16 cellular contexts compared by ENCODE assay signal in genomic region chr3:111863942-111864341, GRCh38. TPM values are rescaled to one million over a fixed set of nuclear protein-coding genes. Genes with fewer than 3 reads are reported as not detected.
DNase-seq lines count a peak whose midpoint lies in the region; ATAC-seq and TF ChIP-seq lines count a peak whose summit lies in the region.
"Had no signal": no experiment of that assay in that cellular context is flagged by ENCODE, and none has a peak within 500 bp of the region (broad histone marks: within the 10 kb centered on the region; RNA-seq: fewer than 3 reads in every experiment).

No MANE protein-coding gene starts in this region.

- in situ Hi-C loops in brain microvascular endothelial cell (cut with HindIII; ENCODE audit: low pct_ligation_motif_present, low sequenced_read_pairs) (loop anchor here (10.0 kb wide), 1 partner anchor 149 kb away; no protein-coding TSS in a partner anchor), transverse colon (cut with MboI; ENCODE audit: low pct_ligation_motif_present in 1 of 4, low pct_unique_long_range_greater_than_20kb in 1 of 4, low sequenced_read_pairs in 3 of 4) (loop anchor here in 1 of 4 donors (10.0 kb wide), 1 partner anchor 139 kb away; no protein-coding TSS in a partner anchor)

- no peak for ATAC-seq in left cardiac atrium
- ATAC-seq: activated T-helper 17 cell treated with anti-CD3 and anti-CD28 coated beads, Interleukin-2, amount 50 U/mL, for 72 hours; left lung had no signal

- DNase-seq in left ventricle myocardium inferior (no peak), left cardiac atrium (no peak), brain microvascular endothelial cell (no peak), transverse colon (no peak), activated gamma-delta T cell treated with Interleukin-2 at 50 U/mL for 16 hours (no peak), NCI-H748 treated with DMSO at 0.1 percent for 48 hours (lab: John Stamatoyannopoulos, UW) (no peak), ecto neural progenitor cell (ENCODE audit: low spot score) (no peak)
- DNase-seq: activated CD4-positive, alpha-beta T cell treated with anti-CD3 and anti-CD28 coated beads, Interleukin-2, amount 50 U/mL, for 48 hours; head of caudate nucleus; left lung; NCI-H1417; NCI-H446 treated with DMSO at 0.1 percent for 48 hours; ovary; T1000 had no signal

- H3K9me3 ChIP-seq in left ventricle myocardium inferior (replicated peaks) (no peaks in the 10 kb centered on the region), muscle layer of duodenum (ENCODE audit: control insufficient read depth in 1 of 2, low read length in 2 of 2) (no peaks in the 10 kb centered on the region), transverse colon (no peaks in the 10 kb centered on the region)
- H3K9me3 ChIP-seq: left lung, ovary had no signal

- TF ChIP-seq CTCF in left ventricle myocardium inferior (IDR thresholded peaks at IDR 0.05; ENCODE audit: borderline replicate concordance): no peak
- no peak for TF ChIP-seq CTCF in brain microvascular endothelial cell (IDR thresholded peaks at IDR 0.05; ENCODE audit: low read depth, low read length, missing control alignments)
- no peak for TF ChIP-seq CTCF in transverse colon (IDR thresholded peaks at IDR 0.05)

- TF ChIP-seq EP300 in transverse colon (IDR thresholded peaks at IDR 0.05; ENCODE audit: low read depth): no peak

- H3K4me1 ChIP-seq in left ventricle myocardium inferior (peaks cover 98% of the 10 kb centered on the region), muscle layer of duodenum (ENCODE audit: control insufficient read depth in 1 of 2, insufficient read depth in 2 of 2, low read length in 2 of 2) (peaks cover 17 to 22% of the 10 kb centered on the region in 2 donors), transverse colon (peaks cover 0 to 45% (median 18%) of the 10 kb centered on the region in 4 donors)

- WGBS in transverse colon (ENCODE audit: low coverage in 1 of 2), 2 donors: 61 to 83% methylated on average over 1 of the region's 1 CpG

- H3K27ac ChIP-seq in left ventricle myocardium inferior (replicated peaks) (peak overlapping the region; percentile 94), brain microvascular endothelial cell (peak overlapping the region; percentile 99), muscle layer of duodenum (ENCODE audit: low read length) (peak overlapping the region; percentile 91), transverse colon (peak overlapping the region; percentile 49 to 92 (median 90))
- H3K27ac ChIP-seq: ovary had no signal

- no peak for TF ChIP-seq POLR2A in transverse colon (IDR thresholded peaks at IDR 0.05)

- intact Hi-C loops in left ventricle myocardium inferior (cut with micrococcal nuclease) (loop anchor here (5.0 to 10.0 kb wide), 4 partner anchors 51 to 147 kb away; no protein-coding TSS in a partner anchor), left cardiac atrium (cut with DNase I) (loop anchor here (5.0 to 10.0 kb wide), 4 partner anchors 48 to 139 kb away; no protein-coding TSS in a partner anchor), transverse colon (cut with DNase I; ENCODE audit: low total_unique reads) (loop anchor here (5.0 kb wide), 1 partner anchor 103 kb away; no protein-coding TSS in a partner anchor)

- H3K4me3 ChIP-seq in left ventricle myocardium inferior: peak overlapping the region; percentile 77
- no peak overlapping the region for H3K4me3 ChIP-seq in brain microvascular endothelial cell (ENCODE audit: low read depth, low read length)
- no peak overlapping the region for H3K4me3 ChIP-seq in muscle layer of duodenum (ENCODE audit: low read depth in 1 of 2, low read length in 2 of 2)
- no peak overlapping the region for H3K4me3 ChIP-seq in transverse colon
- H3K4me3 ChIP-seq: left lung, ovary had no signal

- H3K36me3 ChIP-seq in left ventricle myocardium inferior: no peaks in the 10 kb centered on the region
- H3K36me3 ChIP-seq in brain microvascular endothelial cell (replicated peaks): no peaks in the 10 kb centered on the region
- H3K36me3 ChIP-seq in muscle layer of duodenum (ENCODE audit: control insufficient read depth in 1 of 2, insufficient read depth in 2 of 2, low read length in 2 of 2): no peaks in the 10 kb centered on the region
- no peaks in the 10 kb centered on the region for H3K36me3 ChIP-seq in transverse colon
- H3K36me3 ChIP-seq: left lung, ovary had no signal

- H3K27me3 ChIP-seq in left ventricle myocardium inferior (ENCODE audit: low read depth): no peaks in the 10 kb centered on the region
- no peaks in the 10 kb centered on the region for H3K27me3 ChIP-seq in brain microvascular endothelial cell (replicated peaks)
- no peaks in the 10 kb centered on the region for H3K27me3 ChIP-seq in muscle layer of duodenum (ENCODE audit: low read depth, low read length)
- peaks cover 4% of the 10 kb centered on the region for H3K27me3 ChIP-seq in transverse colon
- H3K27me3 ChIP-seq: ovary had no signal

RNA-seq across cellular contexts. Expression of gene PHLDB2, which starts 4.9 kb away (rescaled TPM):
- total RNA-seq in left ventricle myocardium inferior: 89.3 TPM
- 10 to 100 TPM; 29.0 to 31.2 TPM for total RNA-seq in left cardiac atrium
- 10 to 100 TPM; 20.3 to 43.8 (median 24.5) TPM for total RNA-seq in transverse colon
